12 cellular contexts compared by ENCODE assay signal in the genomic region with DNA sequence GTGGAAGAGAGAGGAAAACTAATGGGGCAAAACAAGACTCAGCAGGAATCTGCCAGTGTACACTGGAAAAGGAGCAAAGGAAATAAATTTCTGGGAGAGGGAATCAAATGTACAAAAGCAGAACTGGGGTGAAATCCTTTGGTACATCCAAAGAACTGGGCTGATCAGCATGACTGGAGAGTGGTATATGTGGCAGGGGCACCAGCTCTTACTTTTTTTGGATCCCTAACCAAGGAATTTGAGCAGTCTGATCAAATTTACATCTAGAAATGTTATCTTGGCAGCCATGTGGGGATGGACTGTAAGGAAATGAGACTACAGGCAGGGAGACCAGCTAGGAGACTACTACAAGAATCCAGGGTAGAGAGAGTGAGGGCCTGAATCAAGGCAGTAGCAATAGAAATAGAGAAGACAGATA. TPM values are rescaled to one million over a fixed set of nuclear protein-coding genes. Genes with fewer than 3 reads are reported as not detected.
DNase-seq lines count a peak whose midpoint lies in the region; ATAC-seq, FAIRE-seq and TF ChIP-seq lines count a peak whose summit lies in the region.
"Had no signal": no experiment of that assay in that cellular context is flagged by ENCODE, and none has a peak within 500 bp of the region (broad histone marks: within the 10 kb centered on the region; RNA-seq: fewer than 3 reads in every experiment).

No MANE protein-coding gene starts in this region.

- peaks cover 2% of the 10 kb centered on the region for H3K36me3 Mint-ChIP-seq in astrocyte (ENCODE audit: low read depth, unreplicated experiment)

- H2AFZ ChIP-seq in HepG2 (ENCODE audit: low read length) (peak overlapping the region; percentile 9), astrocyte (ENCODE audit: low read depth, low read length) (no peak overlapping the region), GM23248 (no peak overlapping the region)

- no peak for TF ChIP-seq CTCF in HepG2 (CRISPR knock-in tag; IDR thresholded peaks at IDR 0.05)
- TF ChIP-seq CTCF in right lobe of liver (IDR thresholded peaks at IDR 0.05): no peak
- no peak for TF ChIP-seq CTCF in astrocyte (IDR thresholded peaks at IDR 0.05; ENCODE audit: insufficient read depth, low read depth, low read length)

- TF ChIP-seq EP300 in HepG2 (IDR thresholded peaks at IDR 0.05; ENCODE audit: low read depth in 2 of 2, low read length in 2 of 2) (no peak), HepG2 (CRISPR knock-in tag; IDR thresholded peaks at IDR 0.05; ENCODE audit: borderline replicate concordance) (no peak)

- peak overlapping the region; percentile 87 for H3K4me2 ChIP-seq in HepG2 (ENCODE audit: low read depth, low read length)
- H3K4me2 ChIP-seq in astrocyte (ENCODE audit: low read length): peak overlapping the region; percentile 87
- no peak overlapping the region for H3K4me2 ChIP-seq in GM23248 (ENCODE audit: unreplicated experiment)

- DNase-seq in HepG2 (ENCODE audit: low spot score) (no peak), right lobe of liver (no peak), astrocyte (ENCODE audit: low read depth) (no peak), GM23248 (no peak)
- DNase-seq in stimulated activated naive CD8-positive, alpha-beta T cell treated with anti-CD3 and anti-CD28 coated beads, Interleukin-15, amount 100 ng/mL, for 72 hours: no peak
- DNase-seq: activated T-cell treated with anti-CD3 and anti-CD28 coated beads, Interleukin-2, amount 50 U/mL, for 4 hours; NCI-H1092; SHP77 treated with DMSO at 0.1 percent for 48 hours had no signal

- no peaks in the 10 kb centered on the region for H3K4me1 Mint-ChIP-seq in astrocyte (ENCODE audit: low read depth, unreplicated experiment)
- peaks cover 17% of the 10 kb centered on the region for H3K4me1 Mint-ChIP-seq in stimulated activated naive CD8-positive, alpha-beta T cell treated with anti-CD3 and anti-CD28 coated beads, Interleukin-15, amount 100 ng/mL, for 72 hours

- no peaks in the 10 kb centered on the region for H3K27me3 Mint-ChIP-seq in astrocyte (ENCODE audit: low read depth, unreplicated experiment)
- no peaks in the 10 kb centered on the region for H3K27me3 Mint-ChIP-seq in stimulated activated naive CD8-positive, alpha-beta T cell treated with anti-CD3 and anti-CD28 coated beads, Interleukin-15, amount 100 ng/mL, for 72 hours

- H3K4me3 Mint-ChIP-seq in astrocyte (ENCODE audit: unreplicated experiment): no peak overlapping the region
- H3K4me3 Mint-ChIP-seq in stimulated activated naive CD8-positive, alpha-beta T cell treated with anti-CD3 and anti-CD28 coated beads, Interleukin-15, amount 100 ng/mL, for 72 hours: no peak overlapping the region
- H3K4me3 Mint-ChIP-seq: activated T-cell treated with anti-CD3 and anti-CD28 coated beads, Interleukin-2, amount 50 U/mL, for 4 hours had no signal

- H3K27ac Mint-ChIP-seq in astrocyte (ENCODE audit: unreplicated experiment): no peak overlapping the region
- no peak overlapping the region for H3K27ac Mint-ChIP-seq in stimulated activated naive CD8-positive, alpha-beta T cell treated with anti-CD3 and anti-CD28 coated beads, Interleukin-15, amount 100 ng/mL, for 72 hours

- H3K9ac ChIP-seq in HepG2 (ENCODE audit: insufficient read depth, low read depth, low read length): peak overlapping the region; percentile 88; the same call in 1 of the 2 replicates
- H3K9ac ChIP-seq in astrocyte (ENCODE audit: low read length): peak overlapping the region; percentile 90
- H3K9ac ChIP-seq in GM23248: no peak overlapping the region

- CTCF ChIA-PET in HepG2 (lab: Yijun Ruan, JAX; ENCODE audit: low intra/inter-chr PET ratio, low total read pairs): no interaction called here

- H3K4me3 ChIP-seq in HepG2 (replicated peaks in 1 of 3; ENCODE audit: insufficient read depth in 1 of 3, low read depth in 2 of 3, low read length in 3 of 3) (peak overlapping the region; percentile 78 to 94 (median 80)), right lobe of liver (no peak overlapping the region), astrocyte (ENCODE audit: insufficient read depth, low read depth, low read length) (peak overlapping the region; percentile 80), mesodermal cell (ENCODE audit: extremely low read depth, insufficient read depth, low read length, poor library complexity, severe bottlenecking) (peak overlapping the region; percentile 77), GM23248 (no peak overlapping the region)

- no peaks in the 10 kb centered on the region for H3K9me3 Mint-ChIP-seq in astrocyte (ENCODE audit: unreplicated experiment)
- H3K9me3 Mint-ChIP-seq in stimulated activated naive CD8-positive, alpha-beta T cell treated with anti-CD3 and anti-CD28 coated beads, Interleukin-15, amount 100 ng/mL, for 72 hours: peaks cover 20 to 21% of the 10 kb centered on the region in 2 donors

- ATAC-seq in HepG2: no peak
- ATAC-seq in right lobe of liver: no peak
- ATAC-seq in stimulated activated naive CD8-positive, alpha-beta T cell treated with anti-CD3 and anti-CD28 coated beads, Interleukin-15, amount 100 ng/mL, for 72 hours: no peak
- no peak for ATAC-seq in GM21515 (IDR thresholded peaks at IDR 0.05; ENCODE audit: unreplicated experiment)
- no peak for ATAC-seq in HG03045 (IDR thresholded peaks at IDR 0.05; ENCODE audit: unreplicated experiment)

- H4K20me1 ChIP-seq in HepG2 (ENCODE audit: insufficient read depth, low read length) (no peaks in the 10 kb centered on the region), astrocyte (ENCODE audit: insufficient read depth, low read length) (no peaks in the 10 kb centered on the region), GM23248 (ENCODE audit: insufficient read depth) (no peaks in the 10 kb centered on the region)

- POLR2A ChIA-PET in HepG2 (lab: Yijun Ruan, JAX): interaction anchor here (0.7 to 4.9 kb wide), 12 partner anchors 8 to 232 kb away, joined by 3 to 108 read pairs (median 16); a partner anchor contains a TSS

- no peaks in the 10 kb centered on the region; a peak in 1 of 5 replicates for H3K27me3 ChIP-seq in HepG2 (ENCODE audit: control insufficient read depth in 1 of 2, insufficient read depth in 2 of 2, low read length in 2 of 2)
- H3K27me3 ChIP-seq in right lobe of liver: no peaks in the 10 kb centered on the region
- no peaks in the 10 kb centered on the region for H3K27me3 ChIP-seq in astrocyte (ENCODE audit: insufficient read depth, low read length)
- no peaks in the 10 kb centered on the region for H3K27me3 ChIP-seq in GM23248 (replicated peaks; ENCODE audit: insufficient read depth)
- H3K27me3 ChIP-seq: BE2C had no signal

- in situ Hi-C loops in HepG2 (cut with HindIII; ENCODE audit: extremely low pct_ligation_motif_present, low pct_unique_long_range_greater_than_20kb): no loop called here
- in situ Hi-C loops in GM23248 (cut with MboI): no loop called here

- no peak for TF ChIP-seq POLR2A in HepG2 (IDR thresholded peaks at IDR 0.05; ENCODE audit: insufficient read depth in 1 of 2, low read depth in 2 of 2, low read length in 2 of 2)
- no peak for TF ChIP-seq POLR2A in right lobe of liver (IDR thresholded peaks at IDR 0.05)

- TF ChIP-seq RAD21 in HepG2 (CRISPR knock-in tag; IDR thresholded peaks at IDR 0.05): no peak

- no peaks in the 10 kb centered on the region; the same call in 1 of the 2 replicates for H3F3A ChIP-seq in GM23248 (ENCODE audit: insufficient read depth)

- H3K9me2 ChIP-seq in GM23248 (ENCODE audit: insufficient read depth): no peaks in the 10 kb centered on the region

- H3K36me3 ChIP-seq in HepG2 (replicated peaks in 1 of 2; ENCODE audit: control insufficient read depth in 1 of 2, insufficient read depth in 2 of 2, low read length in 2 of 2) (no peaks in the 10 kb centered on the region), right lobe of liver (no peaks in the 10 kb centered on the region), astrocyte (ENCODE audit: insufficient read depth, low read length) (no peaks in the 10 kb centered on the region), mesodermal cell (ENCODE audit: control insufficient read depth, insufficient read depth, low read length) (no peaks in the 10 kb centered on the region), GM23248 (ENCODE audit: low read depth) (no peaks in the 10 kb centered on the region)
- H3K36me3 ChIP-seq: BE2C had no signal

- H3K9me3 ChIP-seq in HepG2 (ENCODE audit: low read length) (peaks cover 8% of the 10 kb centered on the region), right lobe of liver (no peaks in the 10 kb centered on the region), astrocyte (ENCODE audit: insufficient read depth, low read depth, low read length) (no peaks in the 10 kb centered on the region), mesodermal cell (ENCODE audit: control insufficient read depth, low read length) (no peaks in the 10 kb centered on the region), GM23248 (ENCODE audit: low read depth) (no peaks in the 10 kb centered on the region)
- H3K9me3 ChIP-seq: BE2C had no signal

- H3K79me2 ChIP-seq in HepG2 (ENCODE audit: insufficient read depth, low read length): peaks cover 9% of the 10 kb centered on the region
- H3K79me2 ChIP-seq in astrocyte (ENCODE audit: insufficient read depth, low read length): no peaks in the 10 kb centered on the region
- H3K79me2 ChIP-seq in GM23248 (ENCODE audit: insufficient read depth): no peaks in the 10 kb centered on the region

- no TSS peak for BruUV-seq in HepG2 (replicated peaks; lab: Mats Ljungman, UMichigan)

- FAIRE-seq in HepG2 (lab: Jason Lieb, UNC): no peak
- no peak for FAIRE-seq in astrocyte (lab: Jason Lieb, UNC)

- H3K27ac ChIP-seq in HepG2 (ENCODE audit: extremely low read length, insufficient read depth, low read length) (peak overlapping the region; percentile 96), right lobe of liver (no peak overlapping the region), astrocyte (ENCODE audit: low read depth, low read length) (peak overlapping the region; percentile 95), mesodermal cell (ENCODE audit: low read depth, low read length, severe bottlenecking) (peak overlapping the region; percentile 99), GM23248 (no peak overlapping the region)

- intact Hi-C loops in HepG2 (cut with micrococcal nuclease; ENCODE audit: unreplicated experiment): no loop called here
- intact Hi-C loops in right lobe of liver (cut with DNase I): no loop called here

- H3K4me1 ChIP-seq in HepG2 (ENCODE audit: insufficient read depth, low read length): peaks cover 25% of the 10 kb centered on the region
- H3K4me1 ChIP-seq in right lobe of liver: peaks cover 0 to 5% (median 0%) of the 10 kb centered on the region in 4 donors
- peaks cover 14% of the 10 kb centered on the region for H3K4me1 ChIP-seq in astrocyte (ENCODE audit: insufficient read depth, low read length)
- peaks cover 2% of the 10 kb centered on the region for H3K4me1 ChIP-seq in mesodermal cell (ENCODE audit: control insufficient read depth, insufficient read depth, low read length, poor library complexity, severe bottlenecking)
- H3K4me1 ChIP-seq in GM23248 (ENCODE audit: insufficient read depth): peaks cover 6% of the 10 kb centered on the region; the same call in 1 of the 2 replicates

RNA-seq across cellular contexts. Expression of a gene that starts 1.2 kb away (rescaled TPM):
- total RNA-seq in HepG2 (2016; rRNA removed; fragmentation: Illumina TruSeq; extraction: Trizol): 6.2 and 7.2 TPM in 2 replicates
- 3.0 and 3.6 TPM in 2 replicates for total RNA-seq in HepG2 (2016; cell fraction: cytosol; rRNA removed; fragmentation: Illumina TruSeq; extraction: Trizol; ENCODE audit: low read depth)
- total RNA-seq in HepG2 (2016; cell fraction: insoluble cytoplasmic fraction; rRNA removed; fragmentation: Illumina TruSeq; extraction: Trizol): 7.3 and 8.3 TPM in 2 replicates
- 6.2 and 10.2 TPM in 2 replicates for total RNA-seq in HepG2 (2016; cell fraction: membrane; rRNA removed; fragmentation: Illumina TruSeq; extraction: Trizol)
- 4.9 and 6.5 TPM in 2 replicates for total RNA-seq in HepG2 (2016; cell fraction: nucleus; rRNA removed; fragmentation: Illumina TruSeq; extraction: Trizol)
- 3.6 and 5.3 TPM in 2 replicates for polyA plus RNA-seq in HepG2 (2011; rRNA removed)
- 2.6 and 3.6 TPM in 2 replicates for polyA plus RNA-seq in HepG2 (2011; cell fraction: cytosol; rRNA removed)
- 3.9 and 4.9 TPM in 2 replicates for polyA plus RNA-seq in HepG2 (2011; cell fraction: nucleus; rRNA removed)
- 4.8 and 4.9 TPM in 2 replicates for polyA plus RNA-seq in HepG2 (2012)
- 1.6 and 2.0 TPM in 2 replicates for polyA plus RNA-seq in HepG2 (2016; cell fraction: cytosol; fragmentation: Illumina TruSeq; extraction: Trizol; ENCODE audit: low read depth)
- polyA plus RNA-seq in HepG2 (2016; cell fraction: insoluble cytoplasmic fraction; fragmentation: Illumina TruSeq; extraction: Trizol; ENCODE audit: low read depth): 5.7 TPM in 2 replicates
- 2.2 and 2.3 TPM in 2 replicates for polyA plus RNA-seq in HepG2 (2016; cell fraction: membrane; fragmentation: Illumina TruSeq; extraction: Trizol; ENCODE audit: low read depth)
- polyA plus RNA-seq in HepG2 (2016; cell fraction: nucleus; fragmentation: Illumina TruSeq; extraction: Trizol; ENCODE audit: insufficient read depth, low read depth): 4.4 and 7.8 TPM in 2 replicates
- polyA minus RNA-seq in HepG2 (2011; rRNA and poly(A)+ RNA removed; ENCODE audit: low replicate concordance): 7.2 and 8.6 TPM in 2 replicates
- 5.3 and 5.4 TPM in 2 replicates for polyA minus RNA-seq in HepG2 (2011; cell fraction: cytosol; rRNA and poly(A)+ RNA removed)
- 7.1 and 8.2 TPM in 2 replicates for polyA minus RNA-seq in HepG2 (2011; cell fraction: nucleus; rRNA and poly(A)+ RNA removed)
- 1 to 10 TPM; 3.7 to 6.9 (median 4.6) TPM for total RNA-seq in right lobe of liver
- 1.1 and 1.6 TPM in 2 replicates for total RNA-seq in astrocyte
- 2.9 TPM for polyA plus RNA-seq in mesodermal cell (2013, experiment 1 of 2)
- polyA plus RNA-seq in mesodermal cell (2013, experiment 2 of 2): 2.8 TPM
- total RNA-seq in GM23248 (2014; rRNA removed; shearing (Covaris generic)): 0.54 and 1.3 TPM in 2 replicates
- 0.84 and 1.5 TPM in 2 replicates for polyA plus RNA-seq in GM23248 (2016; fragmentation: Nextera tagmentation; extraction: Ambion mirVana)

RNA-seq across cellular contexts. Expression of a gene that starts 12.6 kb away (rescaled TPM):
- total RNA-seq in HepG2 (2016; rRNA removed; fragmentation: Illumina TruSeq; extraction: Trizol) (7.4 and 8.1 TPM in 2 replicates), right lobe of liver (1 to 10 TPM; 1.3 to 3.8 (median 2.5) TPM), astrocyte (7.6 and 8.0 TPM in 2 replicates)
- total RNA-seq in HepG2 (2016; cell fraction: cytosol; rRNA removed; fragmentation: Illumina TruSeq; extraction: Trizol; ENCODE audit: low read depth): 1.1 and 1.3 TPM in 2 replicates
- 5.8 and 7.9 TPM in 2 replicates for total RNA-seq in HepG2 (2016; cell fraction: insoluble cytoplasmic fraction; rRNA removed; fragmentation: Illumina TruSeq; extraction: Trizol)
- total RNA-seq in HepG2 (2016; cell fraction: membrane; rRNA removed; fragmentation: Illumina TruSeq; extraction: Trizol): 4.5 and 4.9 TPM in 2 replicates
- total RNA-seq in HepG2 (2016; cell fraction: nucleus; rRNA removed; fragmentation: Illumina TruSeq; extraction: Trizol): 3.8 and 5.4 TPM in 2 replicates
- polyA plus RNA-seq in HepG2 (2011; rRNA removed) (3.3 and 3.6 TPM in 2 replicates), GM23248 (2016; fragmentation: Nextera tagmentation; extraction: Ambion mirVana) (1.6 and 2.5 TPM in 2 replicates)
- 2.0 and 2.2 TPM in 2 replicates for polyA plus RNA-seq in HepG2 (2011; cell fraction: cytosol; rRNA removed)
- 2.8 and 4.3 TPM in 2 replicates for polyA plus RNA-seq in HepG2 (2011; cell fraction: nucleus; rRNA removed)
- 1.8 and 3.3 TPM in 2 replicates for polyA plus RNA-seq in HepG2 (2012)
- 0.74 and 0.85 TPM in 2 replicates for polyA plus RNA-seq in HepG2 (2016; cell fraction: cytosol; fragmentation: Illumina TruSeq; extraction: Trizol; ENCODE audit: low read depth)
- polyA plus RNA-seq in HepG2 (2016; cell fraction: insoluble cytoplasmic fraction; fragmentation: Illumina TruSeq; extraction: Trizol; ENCODE audit: low read depth): 4.8 and 5.6 TPM in 2 replicates
- polyA plus RNA-seq in HepG2 (2016; cell fraction: membrane; fragmentation: Illumina TruSeq; extraction: Trizol; ENCODE audit: low read depth): 2.0 and 2.3 TPM in 2 replicates
- polyA plus RNA-seq in HepG2 (2016; cell fraction: nucleus; fragmentation: Illumina TruSeq; extraction: Trizol; ENCODE audit: insufficient read depth, low read depth): 8.6 and 9.9 TPM in 2 replicates
- 1.5 and 2.8 TPM in 2 replicates for polyA minus RNA-seq in HepG2 (2011; rRNA and poly(A)+ RNA removed; ENCODE audit: low replicate concordance)
- polyA minus RNA-seq in HepG2 (2011; cell fraction: cytosol; rRNA and poly(A)+ RNA removed): 3.0 and 3.1 TPM in 2 replicates
- polyA minus RNA-seq in HepG2 (2011; cell fraction: nucleus; rRNA and poly(A)+ RNA removed): 4.4 and 7.8 TPM in 2 replicates
- polyA plus RNA-seq in mesodermal cell (2013, experiment 1 of 2): 5.6 TPM
- 6.8 TPM for polyA plus RNA-seq in mesodermal cell (2013, experiment 2 of 2)
- 3.0 and 4.0 TPM in 2 replicates for total RNA-seq in GM23248 (2014; rRNA removed; shearing (Covaris generic))

RNA-seq across cellular contexts. Expression of a gene that starts 55.7 kb away (rescaled TPM):
- 6.9 and 8.5 TPM in 2 replicates for total RNA-seq in HepG2 (2016; rRNA removed; fragmentation: Illumina TruSeq; extraction: Trizol)
- 1.3 and 1.9 TPM in 2 replicates for total RNA-seq in HepG2 (2016; cell fraction: cytosol; rRNA removed; fragmentation: Illumina TruSeq; extraction: Trizol; ENCODE audit: low read depth)
- 7.2 and 8.1 TPM in 2 replicates for total RNA-seq in HepG2 (2016; cell fraction: insoluble cytoplasmic fraction; rRNA removed; fragmentation: Illumina TruSeq; extraction: Trizol)
- 3.5 and 4.3 TPM in 2 replicates for total RNA-seq in HepG2 (2016; cell fraction: membrane; rRNA removed; fragmentation: Illumina TruSeq; extraction: Trizol)
- total RNA-seq in HepG2 (2016; cell fraction: nucleus; rRNA removed; fragmentation: Illumina TruSeq; extraction: Trizol): 6.9 and 7.1 TPM in 2 replicates
- 3.6 and 4.3 TPM in 2 replicates for polyA plus RNA-seq in HepG2 (2011; rRNA removed)
- polyA plus RNA-seq in HepG2 (2011; cell fraction: cytosol; rRNA removed): 1.8 and 2.8 TPM in 2 replicates
- polyA plus RNA-seq in HepG2 (2011; cell fraction: nucleus; rRNA removed): 4.7 and 6.6 TPM in 2 replicates
- polyA plus RNA-seq in HepG2 (2012): 3.9 and 4.6 TPM in 2 replicates
- 1.0 and 1.2 TPM in 2 replicates for polyA plus RNA-seq in HepG2 (2016; cell fraction: cytosol; fragmentation: Illumina TruSeq; extraction: Trizol; ENCODE audit: low read depth)
- polyA plus RNA-seq in HepG2 (2016; cell fraction: insoluble cytoplasmic fraction; fragmentation: Illumina TruSeq; extraction: Trizol; ENCODE audit: low read depth): 5.7 and 6.1 TPM in 2 replicates
- polyA plus RNA-seq in HepG2 (2016; cell fraction: membrane; fragmentation: Illumina TruSeq; extraction: Trizol; ENCODE audit: low read depth): 2.3 and 2.4 TPM in 2 replicates
- 10.1 and 10.5 TPM in 2 replicates for polyA plus RNA-seq in HepG2 (2016; cell fraction: nucleus; fragmentation: Illumina TruSeq; extraction: Trizol; ENCODE audit: insufficient read depth, low read depth)
- 2.1 and 5.3 TPM in 2 replicates for polyA minus RNA-seq in HepG2 (2011; rRNA and poly(A)+ RNA removed; ENCODE audit: low replicate concordance)
- polyA minus RNA-seq in HepG2 (2011; cell fraction: cytosol; rRNA and poly(A)+ RNA removed): 1.4 and 2.2 TPM in 2 replicates
- polyA minus RNA-seq in HepG2 (2011; cell fraction: nucleus; rRNA and poly(A)+ RNA removed): 6.2 and 8.1 TPM in 2 replicates
- 1 to 10 TPM; 1.1 to 2.0 (median 1.3) TPM for total RNA-seq in right lobe of liver
- total RNA-seq in astrocyte: 7.9 and 8.1 TPM in 2 replicates
- 8.0 TPM for polyA plus RNA-seq in mesodermal cell (2013, experiment 1 of 2)
- polyA plus RNA-seq in mesodermal cell (2013, experiment 2 of 2): 8.7 TPM
- total RNA-seq in GM23248 (2014; rRNA removed; shearing (Covaris generic)): 4.9 and 6.7 TPM in 2 replicates
- polyA plus RNA-seq in GM23248 (2016; fragmentation: Nextera tagmentation; extraction: Ambion mirVana): 4.1 and 5.0 TPM in 2 replicates

Comparison
In these comparisons a context has a peak if more than half of its experiments do, and no peak if none do; other contexts are left out.
1. H3K27ac ChIP-seq: peak in HepG2 (single experiment), astrocyte (single experiment) and mesodermal cell (single experiment); none in right lobe of liver (0 of 3) and GM23248 (single experiment).
2. H3K4me3 ChIP-seq: peak in HepG2 (3 of 3), astrocyte (single experiment) and mesodermal cell (single experiment); none in right lobe of liver (0 of 3) and GM23248 (single experiment).